Comparison of ENCODE assay signal across 16 cellular contexts in genomic region chr6:143405381-143406154, GRCh38. TPM values are rescaled to one million over a fixed set of nuclear protein-coding genes. Genes with fewer than 3 reads are reported as not detected.
DNase-seq lines count a peak whose midpoint lies in the region; ATAC-seq and TF ChIP-seq lines count a peak whose summit lies in the region.
"Had no signal": no experiment of that assay in that cellular context is flagged by ENCODE, and none has a peak within 500 bp of the region (broad histone marks: within the 10 kb centered on the region; RNA-seq: fewer than 3 reads in every experiment).

No MANE protein-coding gene starts in this region.

- in situ Hi-C loops in brain microvascular endothelial cell (cut with HindIII; ENCODE audit: low pct_ligation_motif_present, low sequenced_read_pairs), result no loop called here

- DNase-seq in AG10803 (ENCODE audit: low read depth) (peak; percentile 89), LHCN-M2 (ENCODE audit: low read depth) (peak; percentile 86), brain microvascular endothelial cell (peak; percentile 73), kidney tubule cell (ENCODE audit: low spot score) (peak; percentile 66), NCI-H1436 (lab: John Stamatoyannopoulos, UW) (no peak), CD1c-positive myeloid dendritic cell (ENCODE audit: extremely low spot score) (no peak)
- DNase-seq: activated CD8-positive, alpha-beta T cell treated with anti-CD3 and anti-CD28 coated beads for 36 hours; hippocampal formation; left lung; NCI-H187; NCI-H510A; spleen had no signal

- ATAC-seq in GM21367 (IDR thresholded peaks at IDR 0.05; ENCODE audit: unreplicated experiment), result no peak
- ATAC-seq in GM18867 (IDR thresholded peaks at IDR 0.05; ENCODE audit: unreplicated experiment), result no peak
- ATAC-seq: activated CD8-positive, alpha-beta T cell treated with anti-CD3 and anti-CD28 coated beads for 36 hours; left lung had no signal

- no peaks in the 10 kb centered on the region for H3K36me3 ChIP-seq in brain microvascular endothelial cell (replicated peaks)
- H3K36me3 ChIP-seq: left lung, spleen had no signal

- peak overlapping the region; percentile 61 for H3K27ac ChIP-seq in brain microvascular endothelial cell
- H3K27ac ChIP-seq: coronary artery, left lung, spleen, VCaP had no signal

- no peaks in the 10 kb centered on the region for H3K27me3 ChIP-seq in brain microvascular endothelial cell (replicated peaks)
- H3K27me3 ChIP-seq: left lung, spleen had no signal

- TF ChIP-seq CTCF in AG10803 (conservative IDR thresholded peaks at IDR 0.05; ENCODE audit: low read length), result no peak
- TF ChIP-seq CTCF in brain microvascular endothelial cell (IDR thresholded peaks at IDR 0.05; ENCODE audit: low read depth, low read length, missing control alignments), result no peak

- no peak overlapping the region for H3K4me3 ChIP-seq in AG10803 (ENCODE audit: low read length)
- H3K4me3 ChIP-seq in brain microvascular endothelial cell (ENCODE audit: low read depth, low read length), result no peak overlapping the region
- H3K4me3 ChIP-seq: coronary artery, left lung, spleen had no signal

RNA-seq across cellular contexts. Expression of gene ADAT2, which starts 44.9 kb away (rescaled TPM):
- 7.2 and 7.3 TPM in 2 replicates for total RNA-seq in LHCN-M2 (2014; rRNA removed)
- polyA plus RNA-seq in LHCN-M2 (2012), result 2.0 TPM

RNA-seq across cellular contexts. Expression of gene PEX3, which starts 45.0 kb away (rescaled TPM):
- total RNA-seq in LHCN-M2 (2014; rRNA removed), result 23.0 and 24.4 TPM in 2 replicates
- polyA plus RNA-seq in LHCN-M2 (2012), result 14.7 TPM

Comparison
In these comparisons a context has a peak if more than half of its experiments do, and no peak if none do; other contexts are left out.
1. DNase-seq: peak in AG10803 (single experiment), LHCN-M2 (single experiment), brain microvascular endothelial cell (single experiment) and kidney tubule cell (single experiment); none in NCI-H1436 (single experiment) and CD1c-positive myeloid dendritic cell (single experiment).